25 cellular contexts compared by ENCODE assay signal in genomic region chr7:87231715-87232114, GRCh38. TPM values are rescaled to one million over a fixed set of nuclear protein-coding genes. Genes with fewer than 3 reads are reported as not detected.
DNase-seq lines count a peak whose midpoint lies in the region; ATAC-seq and TF ChIP-seq lines count a peak whose summit lies in the region.
"Had no signal": no experiment of that assay in that cellular context is flagged by ENCODE, and none has a peak within 500 bp of the region (broad histone marks: within the 10 kb centered on the region; RNA-seq: fewer than 3 reads in every experiment).

No MANE protein-coding gene starts in this region.

- H3K4me1 ChIP-seq in right atrium auricular region: peaks cover 0 to 13% of the 10 kb centered on the region in 2 donors
- H3K4me1 ChIP-seq in thyroid gland: peaks cover 7 to 21% of the 10 kb centered on the region in 2 donors
- H3K4me1 ChIP-seq: adrenal gland, transverse colon had no signal

- H3K9me3 ChIP-seq in right atrium auricular region (no peaks in the 10 kb centered on the region), thyroid gland (no peaks in the 10 kb centered on the region)
- H3K9me3 ChIP-seq: adrenal gland, SK-N-SH, stomach, transverse colon had no signal

- intact Hi-C loops in left cardiac atrium (cut with DNase I): loop anchor here in 1 of 2 donors (10.0 kb wide), 1 partner anchor 297 kb away; no protein-coding TSS in a partner anchor
- intact Hi-C loops in thyroid gland (cut with DNase I): loop anchor here (5.0 to 10.0 kb wide), 3 partner anchors 79 to 284 kb away; partner anchors contain the start of genes DMTF1 and ELAPOR2

- H3K36me3 Mint-ChIP-seq in stimulated activated effector memory CD8-positive, alpha-beta T cell treated with anti-CD3 and anti-CD28 coated beads, Interleukin-12 subunit alpha, Interleukin-12 subunit beta, amount 100 ng/mL, for 72 hours: no peaks in the 10 kb centered on the region
- H3K36me3 Mint-ChIP-seq: naive thymus-derived CD4-positive, alpha-beta T cell had no signal

- peaks cover 3% of the 10 kb centered on the region for H3K4me1 Mint-ChIP-seq in stimulated activated effector memory CD8-positive, alpha-beta T cell treated with anti-CD3 and anti-CD28 coated beads, Interleukin-12 subunit alpha, Interleukin-12 subunit beta, amount 100 ng/mL, for 72 hours

- no peak overlapping the region for H3K27ac Mint-ChIP-seq in stimulated activated effector memory CD8-positive, alpha-beta T cell treated with anti-CD3 and anti-CD28 coated beads, Interleukin-12 subunit alpha, Interleukin-12 subunit beta, amount 100 ng/mL, for 72 hours
- H3K27ac Mint-ChIP-seq: activated naive CD4-positive, alpha-beta T cell treated with anti-CD3 and anti-CD28 coated beads for 36 hours; activated T-helper 1 cell treated with anti-CD3 and anti-CD28 coated beads, Interleukin-12 subunit alpha, Interleukin-12 subunit beta, Interleukin-2, Interleukin-4 antibody, amounts not matched to agents 30 ng/mL and 10 ng/mL and 1 ng/mL, durations not matched to agents 14 hours and 24 hours and 36 hours; naive thymus-derived CD4-positive, alpha-beta T cell; T-helper 17 cell had no signal

- ATAC-seq in left cardiac atrium: peak; percentile 56 to 57
- ATAC-seq in HG03520 (IDR thresholded peaks at IDR 0.05; ENCODE audit: unreplicated experiment): no peak
- no peak for ATAC-seq in stimulated activated effector memory CD8-positive, alpha-beta T cell treated with anti-CD3 and anti-CD28 coated beads, Interleukin-12 subunit alpha, Interleukin-12 subunit beta, amount 100 ng/mL, for 72 hours
- ATAC-seq: activated CD4-positive, CD25-positive, alpha-beta regulatory T cell treated with anti-CD3 and anti-CD28 coated beads, Interleukin-2, amount 50 U/mL, for 24 hours; naive thymus-derived CD4-positive, alpha-beta T cell; T-helper 17 cell had no signal

- no peaks in the 10 kb centered on the region for H3K9me3 Mint-ChIP-seq in stimulated activated effector memory CD8-positive, alpha-beta T cell treated with anti-CD3 and anti-CD28 coated beads, Interleukin-12 subunit alpha, Interleukin-12 subunit beta, amount 100 ng/mL, for 72 hours
- H3K9me3 Mint-ChIP-seq: activated naive CD4-positive, alpha-beta T cell treated with anti-CD3 and anti-CD28 coated beads for 36 hours; activated T-helper 1 cell treated with anti-CD3 and anti-CD28 coated beads, Interleukin-12 subunit alpha, Interleukin-12 subunit beta, Interleukin-2, Interleukin-4 antibody, amounts not matched to agents 30 ng/mL and 10 ng/mL and 1 ng/mL, durations not matched to agents 14 hours and 24 hours and 36 hours; naive thymus-derived CD4-positive, alpha-beta T cell had no signal

- DNase-seq in left cardiac atrium (no peak), right atrium auricular region (ENCODE audit: low spot score) (no peak), NCI-H82 treated with DMSO at 0.1 percent for 48 hours (lab: John Stamatoyannopoulos, UW; ENCODE audit: unreplicated experiment) (peak; percentile 90), globus pallidus (ENCODE audit: low spot score) (peak; percentile 47), thyroid gland (peak; percentile 45 to 67), NCI-H510A treated with DMSO at 0.1 percent for 48 hours (lab: John Stamatoyannopoulos, UW) (no peak)
- no peak for DNase-seq in stimulated activated effector memory CD8-positive, alpha-beta T cell treated with anti-CD3 and anti-CD28 coated beads, Interleukin-12 subunit alpha, Interleukin-12 subunit beta, amount 100 ng/mL, for 72 hours (ENCODE audit: low spot score in 2 of 2)
- DNase-seq: activated CD4-positive, alpha-beta T cell treated with anti-CD3 and anti-CD28 coated beads, Interleukin-2, amount 50 U/mL, for 48 hours; activated naive CD4-positive, alpha-beta T cell treated with anti-CD3 and anti-CD28 coated beads for 36 hours; brain microvascular endothelial cell; effector CD4-positive, alpha-beta T cell; HCEC 1CT; naive thymus-derived CD4-positive, alpha-beta T cell; NCI-H1417 treated with DMSO at 0.1 percent for 48 hours; NCI-H2107; NCI-H748 treated with DMSO at 0.1 percent for 48 hours; T-helper 17 cell; transverse colon had no signal

- H3K27ac ChIP-seq in right atrium auricular region (no peak overlapping the region), thyroid gland (peak overlapping the region in 1 of 3 donors; percentile 71)
- H3K27ac ChIP-seq: adrenal gland, brain microvascular endothelial cell, skin epidermis, stomach, transverse colon had no signal

- H3K4me3 Mint-ChIP-seq in stimulated activated effector memory CD8-positive, alpha-beta T cell treated with anti-CD3 and anti-CD28 coated beads, Interleukin-12 subunit alpha, Interleukin-12 subunit beta, amount 100 ng/mL, for 72 hours: no peak overlapping the region
- H3K4me3 Mint-ChIP-seq: activated naive CD4-positive, alpha-beta T cell treated with anti-CD3 and anti-CD28 coated beads for 36 hours; activated T-helper 1 cell treated with anti-CD3 and anti-CD28 coated beads, Interleukin-12 subunit alpha, Interleukin-12 subunit beta, Interleukin-2, Interleukin-4 antibody, amounts not matched to agents 30 ng/mL and 10 ng/mL and 1 ng/mL, durations not matched to agents 14 hours and 24 hours and 36 hours; naive thymus-derived CD4-positive, alpha-beta T cell; T-helper 17 cell had no signal

- H3K36me3 ChIP-seq in right atrium auricular region (no peaks in the 10 kb centered on the region), thyroid gland (no peaks in the 10 kb centered on the region)
- H3K36me3 ChIP-seq: adrenal gland, brain microvascular endothelial cell, stomach, transverse colon had no signal

- TF ChIP-seq POLR2A in thyroid gland (IDR thresholded peaks at IDR 0.05): no peak

- H3K4me3 ChIP-seq in right atrium auricular region (no peak overlapping the region), thyroid gland (replicated peaks in 1 of 3) (no peak overlapping the region)
- H3K4me3 ChIP-seq: adrenal gland, skin epidermis, stomach, transverse colon had no signal

- TF ChIP-seq CTCF in right atrium auricular region (IDR thresholded peaks at IDR 0.05): no peak
- no peak for TF ChIP-seq CTCF in thyroid gland (IDR thresholded peaks at IDR 0.05)

- H3K27me3 ChIP-seq in right atrium auricular region: no peaks in the 10 kb centered on the region
- no peaks in the 10 kb centered on the region for H3K27me3 ChIP-seq in thyroid gland
- H3K27me3 ChIP-seq: adrenal gland, brain microvascular endothelial cell, stomach had no signal

RNA-seq across cellular contexts. Expression of gene TMEM243, which starts 12.2 kb away (rescaled TPM):
- total RNA-seq in left cardiac atrium (10 to 100 TPM; 11.9 to 12.2 TPM), right atrium auricular region (10 to 100 TPM in 1 of 2 donors, 1 to 10 TPM in 1; 5.6 to 17.9 TPM), thyroid gland (100 to 1,000 TPM; 122 to 142 (median 133) TPM)

Comparison
In these comparisons a context has a peak if more than half of its experiments do, and no peak if none do; other contexts are left out.
1. ATAC-seq: peak in left cardiac atrium (2 of 2); none in HG03520 (single experiment) and stimulated activated effector memory CD8-positive, alpha-beta T cell treated with anti-CD3 and anti-CD28 coated beads, Interleukin-12 subunit alpha, Interleukin-12 subunit beta, amount 100 ng/mL, for 72 hours (single experiment).
2. DNase-seq: peak in NCI-H82 treated with DMSO at 0.1 percent for 48 hours (single experiment), globus pallidus (single experiment) and thyroid gland (2 of 2); none in left cardiac atrium (single experiment), right atrium auricular region (single experiment), NCI-H510A treated with DMSO at 0.1 percent for 48 hours (single experiment) and stimulated activated effector memory CD8-positive, alpha-beta T cell treated with anti-CD3 and anti-CD28 coated beads, Interleukin-12 subunit alpha, Interleukin-12 subunit beta, amount 100 ng/mL, for 72 hours (0 of 2).
3. RNA of gene TMEM243, which starts 12.2 kb away (total RNA-seq): 122 to 142 TPM in thyroid gland; 5.6 to 17.9 TPM in right atrium auricular region and 11.9 to 12.2 TPM in left cardiac atrium; every median in the first group is over 4 times any median in the second.